In genomic region chr17:48582750-48583069, GRCh38 we compare ENCODE assay signal across 10 cellular contexts. TPM values are rescaled to one million over a fixed set of nuclear protein-coding genes. Genes with fewer than 3 reads are reported as not detected.
DNase-seq lines count a peak whose midpoint lies in the region; ATAC-seq and TF ChIP-seq lines count a peak whose summit lies in the region.
"Had no signal": no experiment of that assay in that cellular context is flagged by ENCODE, and none has a peak within 500 bp of the region (broad histone marks: within the 10 kb centered on the region; RNA-seq: fewer than 3 reads in every experiment).

No MANE protein-coding gene starts in this region.

- 5% methylated on average over 7 of the region's 7 CpGs for WGBS in mesenchymal stem cell

- H2AFZ ChIP-seq in mesenchymal stem cell (ENCODE audit: low read depth, low read length), result no peak overlapping the region

- ATAC-seq in CD4-positive, CD25-positive, alpha-beta regulatory T cell (ENCODE audit: low read depth in 2 of 2), result no peak
- ATAC-seq in WTC11 (no peak), HG02870 (IDR thresholded peaks at IDR 0.05; ENCODE audit: unreplicated experiment) (no peak)

- no peaks in the 10 kb centered on the region for H3K36me3 Mint-ChIP-seq in CD4-positive, CD25-positive, alpha-beta regulatory T cell
- no peaks in the 10 kb centered on the region for H3K36me3 Mint-ChIP-seq in WTC11

- peak overlapping the region; percentile 83 for H4K91ac ChIP-seq in mesenchymal stem cell (ENCODE audit: low read length)

- H2AK5ac ChIP-seq in mesenchymal stem cell (ENCODE audit: low read length, severe bottlenecking), result no peak overlapping the region

- peaks cover 55% of the 10 kb centered on the region for H3K4me1 ChIP-seq in CD4-positive, CD25-positive, alpha-beta regulatory T cell (ENCODE audit: control insufficient read depth, insufficient read depth, low read length, poor library complexity, severe bottlenecking)
- peaks cover 35% of the 10 kb centered on the region for H3K4me1 ChIP-seq in mesenchymal stem cell (ENCODE audit: control insufficient read depth, insufficient read depth, low read depth, low read length)

- H2BK5ac ChIP-seq in mesenchymal stem cell (ENCODE audit: low read depth, low read length, poor library complexity, severe bottlenecking), result no peak overlapping the region

- H2BK15ac ChIP-seq in mesenchymal stem cell (ENCODE audit: low read depth, poor library complexity, severe bottlenecking), result no peak overlapping the region

- H3K4me1 Mint-ChIP-seq in CD4-positive, CD25-positive, alpha-beta regulatory T cell, result peaks cover 19 to 66% (median 51%) of the 10 kb centered on the region in 4 donors
- H3K4me1 Mint-ChIP-seq in WTC11, result peaks cover 53% of the 10 kb centered on the region

- CTCF ChIA-PET in WTC11 (lab: Charles Lee), result interaction anchor here (0.7 to 1.3 kb wide), 2 partner anchors 11 to 42 kb away, joined by 4 to 5 read pairs; no protein-coding TSS in a partner anchor

- H3K27me3 ChIP-seq in CD4-positive, CD25-positive, alpha-beta regulatory T cell (ENCODE audit: control insufficient read depth, insufficient read depth, low read length), result peaks cover 45% of the 10 kb centered on the region
- peaks cover 0 to 4% of the 10 kb centered on the region in 2 experiments for H3K27me3 ChIP-seq in mesenchymal stem cell (ENCODE audit: control insufficient read depth in 1 of 2, insufficient read depth in 1 of 2, low read length in 2 of 2)

- H3K4me3 Mint-ChIP-seq in CD4-positive, CD25-positive, alpha-beta regulatory T cell, result peak overlapping the region; percentile 76 to 92 (median 76)
- peak overlapping the region; percentile 12; the same call in 1 of the 2 replicates for H3K4me3 Mint-ChIP-seq in WTC11

- no peak overlapping the region for H3K27ac ChIP-seq in CD4-positive, CD25-positive, alpha-beta regulatory T cell (ENCODE audit: insufficient read depth, low read length, poor library complexity, severe bottlenecking)
- H3K27ac ChIP-seq in mesenchymal stem cell (ENCODE audit: low read length, poor library complexity, severe bottlenecking), result no peak overlapping the region

- H3K4me3 ChIP-seq in CD4-positive, CD25-positive, alpha-beta regulatory T cell (ENCODE audit: low read depth, low read length), result no peak overlapping the region
- H3K4me3 ChIP-seq in mesenchymal stem cell (ENCODE audit: insufficient read depth in 1 of 2, low read depth in 1 of 2, low read length in 2 of 2), result peak overlapping the region in 1 of 2 experiments; percentile 96

- peak overlapping the region; percentile 51 to 56 for H3K23ac ChIP-seq in mesenchymal stem cell (ENCODE audit: low read length in 2 of 2)

- peak overlapping the region; percentile 80 for H2BK120ac ChIP-seq in mesenchymal stem cell (ENCODE audit: low read depth, low read length)

- H2BK12ac ChIP-seq in mesenchymal stem cell (ENCODE audit: low read length in 2 of 2), result peak overlapping the region; percentile 59

- H3K36me3 ChIP-seq in CD4-positive, CD25-positive, alpha-beta regulatory T cell (ENCODE audit: control insufficient read depth, insufficient read depth, low read length), result no peaks in the 10 kb centered on the region
- H3K36me3 ChIP-seq in mesenchymal stem cell (ENCODE audit: control insufficient read depth in 1 of 2, insufficient read depth in 2 of 2, low read depth in 1 of 2, low read length in 2 of 2), result no peaks in the 10 kb centered on the region

- POLR2A ChIA-PET in WTC11 (lab: Charles Lee), result no interaction called here

- peaks cover 93% of the 10 kb centered on the region for H3K27me3 Mint-ChIP-seq in CD4-positive, CD25-positive, alpha-beta regulatory T cell
- H3K27me3 Mint-ChIP-seq in WTC11 (ENCODE audit: low read depth), result peaks cover 98% of the 10 kb centered on the region; the same call in 1 of the 2 replicates

- no peaks in the 10 kb centered on the region for H3K9me3 ChIP-seq in CD4-positive, CD25-positive, alpha-beta regulatory T cell (ENCODE audit: control insufficient read depth in 2 of 2, low read length in 2 of 2)
- H3K9me3 ChIP-seq in mesenchymal stem cell (ENCODE audit: control insufficient read depth, low read length), result no peaks in the 10 kb centered on the region

- H3K4ac ChIP-seq in mesenchymal stem cell (ENCODE audit: low read depth in 1 of 2, low read length in 2 of 2), result peak overlapping the region; percentile 66 to 81

- H3K4me2 ChIP-seq in mesenchymal stem cell (ENCODE audit: low read length, poor library complexity, severe bottlenecking), result peak overlapping the region; percentile 91

- peaks cover 0 to 2% (median 0%) of the 10 kb centered on the region in 7 donors for H3K9me3 Mint-ChIP-seq in CD4-positive, CD25-positive, alpha-beta regulatory T cell
- no peaks in the 10 kb centered on the region for H3K9me3 Mint-ChIP-seq in WTC11

- H3K9ac ChIP-seq in mesenchymal stem cell (ENCODE audit: low read length), result peak overlapping the region; percentile 98

- peak overlapping the region; percentile 67 for H4K8ac ChIP-seq in mesenchymal stem cell (ENCODE audit: low read length)

- H3K27ac Mint-ChIP-seq in CD4-positive, CD25-positive, alpha-beta regulatory T cell, result peak overlapping the region in 1 of 3 donors; percentile 79
- no peak overlapping the region for H3K27ac Mint-ChIP-seq in WTC11

- no peak for TF ChIP-seq CTCF in WTC11 (IDR thresholded peaks at IDR 0.05)

- no peak overlapping the region for H3K14ac ChIP-seq in mesenchymal stem cell (ENCODE audit: low read length in 2 of 2)

- peak overlapping the region; percentile 52 to 98 for H3K18ac ChIP-seq in mesenchymal stem cell (ENCODE audit: low read depth in 1 of 2, low read length in 2 of 2)

- DNase-seq in CD4-positive, CD25-positive, alpha-beta regulatory T cell, result no peak
- DNase-seq in WTC11 (ENCODE audit: low spot score) (no peak), mesenchymal stem cell (no peak), COLO829 (ENCODE audit: low spot score) (no peak), NCI-H187 treated with DMSO at 0.1 percent for 48 hours (lab: John Stamatoyannopoulos, UW) (no peak)
- DNase-seq: DMS 273 treated with DMSO at 0.1 percent for 48 hours, NCI-H1105 treated with DMSO at 0.1 percent for 48 hours, SIG-M5, small intestine had no signal

- peaks cover 4% of the 10 kb centered on the region for H3K79me1 ChIP-seq in mesenchymal stem cell (replicated peaks; ENCODE audit: low read length, poor library complexity, severe bottlenecking)

TF ChIP-seq in WTC11, 78 proteins besides CTCF, POLR2A, EP300 and RAD21:
- TF ChIP-seq JUN (CRISPR knock-in tag; IDR thresholded peaks at IDR 0.05) (no peak), CREB1 (CRISPR knock-in tag; IDR thresholded peaks at IDR 0.05) (no peak), ZNF121 (CRISPR knock-in tag; IDR thresholded peaks at IDR 0.05) (no peak), GTF2I (CRISPR knock-in tag; conservative IDR thresholded peaks at IDR 0.05) (no peak), TEAD1 (CRISPR knock-in tag; IDR thresholded peaks at IDR 0.05) (no peak), ZNF138 (CRISPR knock-in tag; conservative IDR thresholded peaks at IDR 0.05) (no peak), TP53 (CRISPR knock-in tag; IDR thresholded peaks at IDR 0.05) (no peak)
- TF ChIP-seq, protein P1, sequence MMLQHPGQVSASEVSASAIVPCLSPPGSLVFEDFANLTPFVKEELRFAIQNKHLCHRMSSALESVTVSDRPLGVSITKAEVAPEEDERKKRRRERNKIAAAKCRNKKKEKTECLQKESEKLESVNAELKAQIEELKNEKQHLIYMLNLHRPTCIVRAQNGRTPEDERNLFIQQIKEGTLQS (CRISPR knock-in tag; conservative IDR thresholded peaks at IDR 0.05), result no peak

RNA-seq across cellular contexts. Expression of gene HOXB4, which starts 4.6 kb away (rescaled TPM):
- total RNA-seq in CD4-positive, CD25-positive, alpha-beta regulatory T cell, result 2.9 TPM
- under 1 TPM in 2 of 4 donors, not detected in 2; 0.16 to 0.18 TPM for polyA plus RNA-seq in CD4-positive, CD25-positive, alpha-beta regulatory T cell
- total RNA-seq in WTC11 (2021), result 0.04 TPM in 1 of 3 replicates, not detected in the others
- polyA plus RNA-seq in mesenchymal stem cell (2013, experiment 1 of 2), result 5.9 TPM
- polyA plus RNA-seq in mesenchymal stem cell (2013, experiment 2 of 2), result 5.9 TPM

RNA-seq across cellular contexts. Expression of gene HOXB3, which starts 7.3 kb away (rescaled TPM):
- 8.1 TPM for total RNA-seq in CD4-positive, CD25-positive, alpha-beta regulatory T cell
- polyA plus RNA-seq in CD4-positive, CD25-positive, alpha-beta regulatory T cell, result under 1 TPM in 2 of 4 donors, not detected in 2; 0.05 to 0.16 TPM
- 0.09 to 0.30 TPM (median 0.11 TPM) in 3 replicates for total RNA-seq in WTC11 (2021)
- 39.4 TPM for polyA plus RNA-seq in mesenchymal stem cell (2013, experiment 1 of 2)
- 35.7 TPM for polyA plus RNA-seq in mesenchymal stem cell (2013, experiment 2 of 2)

RNA-seq across cellular contexts. Expression of gene HOXB5, which starts 10.9 kb away (rescaled TPM):
- not detected for total RNA-seq in CD4-positive, CD25-positive, alpha-beta regulatory T cell
- polyA plus RNA-seq in CD4-positive, CD25-positive, alpha-beta regulatory T cell, result not detected
- not detected in 3 replicates for total RNA-seq in WTC11 (2021)
- 15.0 TPM for polyA plus RNA-seq in mesenchymal stem cell (2013, experiment 1 of 2)
- polyA plus RNA-seq in mesenchymal stem cell (2013, experiment 2 of 2), result 14.1 TPM

RNA-seq across cellular contexts. Expression of gene HOXB6, which starts 22.1 kb away (rescaled TPM):
- not detected for total RNA-seq in CD4-positive, CD25-positive, alpha-beta regulatory T cell
- polyA plus RNA-seq in CD4-positive, CD25-positive, alpha-beta regulatory T cell, result not detected
- 0.11 TPM in 1 of 3 replicates, not detected in the others for total RNA-seq in WTC11 (2021)
- 37.1 TPM for polyA plus RNA-seq in mesenchymal stem cell (2013, experiment 1 of 2)
- 35.9 TPM for polyA plus RNA-seq in mesenchymal stem cell (2013, experiment 2 of 2)

RNA-seq across cellular contexts. Expression of gene HOXB7, which starts 28.1 kb away (rescaled TPM):
- total RNA-seq in CD4-positive, CD25-positive, alpha-beta regulatory T cell, result 2.1 TPM
- polyA plus RNA-seq in CD4-positive, CD25-positive, alpha-beta regulatory T cell, result 1 to 10 TPM in 3 of 4 donors, under 1 TPM in 1; 0.77 to 7.2 (median 2.1) TPM
- total RNA-seq in WTC11 (2021), result 0.14 TPM in 1 of 3 replicates, not detected in the others
- polyA plus RNA-seq in mesenchymal stem cell (2013, experiment 1 of 2), result 108 TPM
- 115 TPM for polyA plus RNA-seq in mesenchymal stem cell (2013, experiment 2 of 2)
